ENCODE assay signal across 16 cellular contexts in the genomic region with DNA sequence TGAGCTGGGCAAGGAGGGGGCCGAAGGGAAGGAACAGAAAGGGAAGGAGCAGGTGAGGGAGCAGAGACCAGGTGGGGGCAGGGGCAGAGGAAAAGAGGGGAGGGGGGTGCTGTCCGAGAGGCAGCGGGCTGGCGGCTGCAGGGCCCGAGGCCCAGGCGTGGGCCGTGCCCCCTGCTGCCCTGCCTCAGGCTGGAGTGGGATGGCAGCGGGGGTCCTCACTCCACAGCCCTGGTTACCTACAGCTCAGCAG. TPM values are rescaled to one million over a fixed set of nuclear protein-coding genes. Genes with fewer than 3 reads are reported as not detected.
DNase-seq lines count a peak whose midpoint lies in the region; ATAC-seq, FAIRE-seq and TF ChIP-seq lines count a peak whose summit lies in the region.
"Had no signal": no experiment of that assay in that cellular context is flagged by ENCODE, and none has a peak within 500 bp of the region (broad histone marks: within the 10 kb centered on the region; RNA-seq: fewer than 3 reads in every experiment).

No MANE protein-coding gene starts in this region.

- H3K4me3 ChIP-seq in left ventricle myocardium inferior (peak overlapping the region; percentile 67), ectodermal cell (ENCODE audit: insufficient read depth, low read depth, low read length) (peak overlapping the region; percentile 12), mesendoderm (ENCODE audit: low read length) (no peak overlapping the region), upper lobe of right lung (no peak overlapping the region)

- H3K36me3 ChIP-seq in left ventricle myocardium inferior (peaks cover 12% of the 10 kb centered on the region), ectodermal cell (ENCODE audit: control insufficient read depth, insufficient read depth, low read length) (no peaks in the 10 kb centered on the region), mesendoderm (ENCODE audit: control insufficient read depth, insufficient read depth, low read length) (no peaks in the 10 kb centered on the region), upper lobe of right lung (no peaks in the 10 kb centered on the region)

- H3K79me2 ChIP-seq in mesendoderm (ENCODE audit: control insufficient read depth, insufficient read depth, low read length): no peaks in the 10 kb centered on the region

- no peak overlapping the region for H3K4ac ChIP-seq in mesendoderm (ENCODE audit: low read depth, low read length)

- H3K4me3 Mint-ChIP-seq in naive thymus-derived CD8-positive, alpha-beta T cell: peak overlapping the region in 6 of 10 donors; percentile 18 to 78 (median 50)
- no peak overlapping the region for H3K4me3 Mint-ChIP-seq in activated CD4-positive, alpha-beta T cell treated with anti-CD3 and anti-CD28 coated beads for 36 hours
- H3K4me3 Mint-ChIP-seq: activated naive CD8-positive, alpha-beta T cell treated with anti-CD3 and anti-CD28 coated beads, Interleukin-2, amount 10 ng/mL, durations not matched to agents 7 days and 5 days had no signal

- intact Hi-C loops in left ventricle myocardium inferior (cut with micrococcal nuclease) (no loop called here), Right ventricle myocardium inferior (cut with DNase I) (loop anchor here (1.0 to 5.0 kb wide), 2 partner anchors 41 to 255 kb away; no protein-coding TSS in a partner anchor), upper lobe of right lung (cut with DNase I) (no loop called here)
- intact Hi-C loops in activated CD4-positive, alpha-beta T cell treated with anti-CD3 and anti-CD28 coated beads for 36 hours (cut with DNase I, micrococcal nuclease): no loop called here

- peaks cover 6 to 17% (median 7%) of the 10 kb centered on the region in 4 donors for H3K4me1 Mint-ChIP-seq in naive thymus-derived CD8-positive, alpha-beta T cell
- H3K4me1 Mint-ChIP-seq in activated CD4-positive, alpha-beta T cell treated with anti-CD3 and anti-CD28 coated beads for 36 hours: peaks cover 11% of the 10 kb centered on the region

- H3K9ac ChIP-seq in mesendoderm (ENCODE audit: low read length): no peak overlapping the region

- no peak overlapping the region for H2BK15ac ChIP-seq in mesendoderm (replicated peaks; ENCODE audit: low read depth)

- WGBS in ectodermal cell, 2 experiments: 7 to 10% methylated on average over 8 of the region's 8 CpGs
- no CpG with 5 or more reads among the region's 8 CpGs for WGBS in mesendoderm (ENCODE audit: extremely low coverage, insufficient coverage, low lambda C conversion rate)

- no peak overlapping the region for H4K8ac ChIP-seq in mesendoderm (ENCODE audit: low read depth, low read length)

- H3K23ac ChIP-seq in mesendoderm (ENCODE audit: low read length): no peak overlapping the region

- H3K27ac Mint-ChIP-seq in naive thymus-derived CD8-positive, alpha-beta T cell: no peak overlapping the region
- H3K27ac Mint-ChIP-seq in activated CD4-positive, alpha-beta T cell treated with anti-CD3 and anti-CD28 coated beads for 36 hours: no peak overlapping the region
- H3K27ac Mint-ChIP-seq: activated B cell treated with CpG ODN at 0.5 μM for 24 hours; activated naive CD8-positive, alpha-beta T cell treated with anti-CD3 and anti-CD28 coated beads, Interleukin-2, amount 10 ng/mL, durations not matched to agents 7 days and 5 days had no signal

- CTCF ChIA-PET in activated CD4-positive, alpha-beta T cell treated with anti-CD3 and anti-CD28 coated beads for 36 hours (lab: Charles Lee): interaction anchor here (2.6 kb wide), 1 partner anchor 14 kb away, joined by 15 read pairs; no protein-coding TSS in a partner anchor

- DNase-seq in left ventricle myocardium inferior: no peak
- DNase-seq in Right ventricle myocardium inferior (ENCODE audit: missing footprints): no peak
- no peak for DNase-seq in naive thymus-derived CD8-positive, alpha-beta T cell
- DNase-seq in activated CD4-positive, alpha-beta T cell treated with anti-CD3 and anti-CD28 coated beads for 36 hours: no peak
- DNase-seq in mesendoderm: no peak
- no peak for DNase-seq in urothelium cell line (ENCODE audit: low spot score)
- no peak for DNase-seq in upper lobe of right lung
- DNase-seq: activated B cell treated with CpG ODN at 0.5 μM for 24 hours, DMS 273 treated with DMSO at 0.1 percent for 48 hours, NCI-H446 had no signal

- peaks cover 14 to 78% (median 45%) of the 10 kb centered on the region in 5 donors for H3K27me3 Mint-ChIP-seq in naive thymus-derived CD8-positive, alpha-beta T cell
- peaks cover 52% of the 10 kb centered on the region for H3K27me3 Mint-ChIP-seq in activated CD4-positive, alpha-beta T cell treated with anti-CD3 and anti-CD28 coated beads for 36 hours

- no peak for FAIRE-seq in urothelium cell line (lab: Jason Lieb, UNC)
- FAIRE-seq: keratinocyte had no signal

- peaks cover 0 to 4% (median 0%) of the 10 kb centered on the region in 3 donors for H3K36me3 Mint-ChIP-seq in naive thymus-derived CD8-positive, alpha-beta T cell
- H3K36me3 Mint-ChIP-seq in activated CD4-positive, alpha-beta T cell treated with anti-CD3 and anti-CD28 coated beads for 36 hours (ENCODE audit: low read depth): no peaks in the 10 kb centered on the region
- H3K36me3 Mint-ChIP-seq: activated naive CD8-positive, alpha-beta T cell treated with anti-CD3 and anti-CD28 coated beads, Interleukin-2, amount 10 ng/mL, durations not matched to agents 7 days and 5 days had no signal

- H3K9me3 ChIP-seq in left ventricle myocardium inferior (replicated peaks) (no peaks in the 10 kb centered on the region), ectodermal cell (ENCODE audit: control insufficient read depth, low read length) (no peaks in the 10 kb centered on the region), upper lobe of right lung (no peaks in the 10 kb centered on the region)
- H3K9me3 ChIP-seq: testis had no signal

- H3K27ac ChIP-seq in left ventricle myocardium inferior (replicated peaks) (peak overlapping the region; percentile 51), ectodermal cell (ENCODE audit: insufficient read depth, low read depth, low read length, poor library complexity, severe bottlenecking) (no peak overlapping the region), mesendoderm (ENCODE audit: low read depth, low read length) (no peak overlapping the region), upper lobe of right lung (no peak overlapping the region)
- H3K27ac ChIP-seq: testis had no signal

- no peaks in the 10 kb centered on the region for H3K79me1 ChIP-seq in mesendoderm (ENCODE audit: low read length)

- H3K4me2 ChIP-seq in mesendoderm (ENCODE audit: low read length): no peak overlapping the region

- ATAC-seq in Right ventricle myocardium inferior (no peak), upper lobe of right lung (no peak)
- no peak for ATAC-seq in naive thymus-derived CD8-positive, alpha-beta T cell
- no peak for ATAC-seq in activated CD4-positive, alpha-beta T cell treated with anti-CD3 and anti-CD28 coated beads for 36 hours

- H2BK5ac ChIP-seq in mesendoderm (ENCODE audit: low read length): no peak overlapping the region

- TF ChIP-seq CTCF in left ventricle myocardium inferior (IDR thresholded peaks at IDR 0.05; ENCODE audit: borderline replicate concordance) (no peak), upper lobe of right lung (IDR thresholded peaks at IDR 0.05) (no peak)

- POLR2A ChIA-PET in naive thymus-derived CD8-positive, alpha-beta T cell (lab: Charles Lee): no interaction called here
- POLR2A ChIA-PET in activated CD4-positive, alpha-beta T cell treated with anti-CD3 and anti-CD28 coated beads for 36 hours (lab: Charles Lee): no interaction called here

- peaks cover 38% of the 10 kb centered on the region for H3K4me1 ChIP-seq in left ventricle myocardium inferior
- H3K4me1 ChIP-seq in ectodermal cell (ENCODE audit: control insufficient read depth, insufficient read depth, low read length): peaks cover 21% of the 10 kb centered on the region
- no peaks in the 10 kb centered on the region for H3K4me1 ChIP-seq in mesendoderm (ENCODE audit: control insufficient read depth, low read depth, low read length)
- peaks cover 7% of the 10 kb centered on the region for H3K4me1 ChIP-seq in upper lobe of right lung

- H2BK120ac ChIP-seq in mesendoderm (ENCODE audit: low read depth, low read length): no peak overlapping the region

- H3K9me3 Mint-ChIP-seq in naive thymus-derived CD8-positive, alpha-beta T cell: no peaks in the 10 kb centered on the region
- H3K9me3 Mint-ChIP-seq in activated CD4-positive, alpha-beta T cell treated with anti-CD3 and anti-CD28 coated beads for 36 hours (ENCODE audit: low read depth): no peaks in the 10 kb centered on the region
- H3K9me3 Mint-ChIP-seq: activated B cell treated with CpG ODN at 0.5 μM for 24 hours; activated naive CD8-positive, alpha-beta T cell treated with anti-CD3 and anti-CD28 coated beads, Interleukin-2, amount 10 ng/mL, durations not matched to agents 7 days and 5 days had no signal

- H3K18ac ChIP-seq in mesendoderm (ENCODE audit: low read length): no peak overlapping the region

- no peak overlapping the region for H4K5ac ChIP-seq in mesendoderm (ENCODE audit: low read length)

- peaks cover 94% of the 10 kb centered on the region for H3K27me3 ChIP-seq in left ventricle myocardium inferior (ENCODE audit: low read depth)
- peaks cover 90% of the 10 kb centered on the region for H3K27me3 ChIP-seq in ectodermal cell (ENCODE audit: control insufficient read depth, insufficient read depth, low read length, poor library complexity, severe bottlenecking)
- H3K27me3 ChIP-seq in mesendoderm (ENCODE audit: insufficient read depth, low read length, poor library complexity): peaks cover 31% of the 10 kb centered on the region
- peaks cover 69% of the 10 kb centered on the region for H3K27me3 ChIP-seq in upper lobe of right lung
- H3K27me3 ChIP-seq: testis had no signal

- no peak overlapping the region for H2AK5ac ChIP-seq in mesendoderm (ENCODE audit: low read length)

- no peak overlapping the region for H3K56ac ChIP-seq in mesendoderm (ENCODE audit: low read length)

RNA-seq across cellular contexts. Expression of gene IGF2, which starts 2.3 kb away (rescaled TPM):
- total RNA-seq in left ventricle myocardium inferior: 75.0 TPM
- 80.9 TPM for total RNA-seq in Right ventricle myocardium inferior
- polyA plus RNA-seq in ectodermal cell (2013, experiment 1 of 4): 35.1 TPM
- 25.8 TPM for polyA plus RNA-seq in ectodermal cell (2013, experiment 2 of 4)
- polyA plus RNA-seq in ectodermal cell (2013, experiment 3 of 4): 46.7 TPM
- 41.2 TPM for polyA plus RNA-seq in ectodermal cell (2013, experiment 4 of 4)
- total RNA-seq in naive thymus-derived CD8-positive, alpha-beta T cell: not detected
- not detected for polyA plus RNA-seq in naive thymus-derived CD8-positive, alpha-beta T cell
- 1 to 10 TPM; 8.6 to 9.2 TPM for total RNA-seq in activated CD4-positive, alpha-beta T cell treated with anti-CD3 and anti-CD28 coated beads for 36 hours
- 0.28 TPM for polyA plus RNA-seq in mesendoderm (2013, experiment 1 of 2)
- 0.29 TPM for polyA plus RNA-seq in mesendoderm (2013, experiment 2 of 2)
- 8.8 TPM for total RNA-seq in upper lobe of right lung
- total RNA-seq: activated B cell treated with CpG ODN at 0.5 μM for 24 hours; activated naive CD8-positive, alpha-beta T cell treated with anti-CD3 and anti-CD28 coated beads, Interleukin-2, amount 10 ng/mL, durations not matched to agents 7 days and 5 days had no signal
- polyA plus RNA-seq: keratinocyte, neural cell had no signal

RNA-seq across cellular contexts. Expression of gene INS, which starts 24.1 kb away (rescaled TPM):
- total RNA-seq in left ventricle myocardium inferior: not detected
- total RNA-seq in Right ventricle myocardium inferior: not detected
- not detected for polyA plus RNA-seq in ectodermal cell (2013, experiment 1 of 4)
- not detected for polyA plus RNA-seq in ectodermal cell (2013, experiment 2 of 4)
- not detected for polyA plus RNA-seq in ectodermal cell (2013, experiment 3 of 4)
- polyA plus RNA-seq in ectodermal cell (2013, experiment 4 of 4): not detected
- not detected for total RNA-seq in naive thymus-derived CD8-positive, alpha-beta T cell
- not detected for polyA plus RNA-seq in naive thymus-derived CD8-positive, alpha-beta T cell
- total RNA-seq in activated CD4-positive, alpha-beta T cell treated with anti-CD3 and anti-CD28 coated beads for 36 hours: not detected
- polyA plus RNA-seq in mesendoderm (2013, experiment 1 of 2): not detected
- polyA plus RNA-seq in mesendoderm (2013, experiment 2 of 2): not detected
- not detected for total RNA-seq in upper lobe of right lung
- total RNA-seq: activated B cell treated with CpG ODN at 0.5 μM for 24 hours; activated naive CD8-positive, alpha-beta T cell treated with anti-CD3 and anti-CD28 coated beads, Interleukin-2, amount 10 ng/mL, durations not matched to agents 7 days and 5 days; dermis microvascular lymphatic vessel endothelial cell; testis had no signal
- polyA plus RNA-seq: keratinocyte, neural cell had no signal

RNA-seq across cellular contexts. Expression of gene TH, which starts 34.7 kb away (rescaled TPM):
- total RNA-seq in left ventricle myocardium inferior: not detected
- not detected for total RNA-seq in Right ventricle myocardium inferior
- 0.67 TPM for polyA plus RNA-seq in ectodermal cell (2013, experiment 1 of 4)
- polyA plus RNA-seq in ectodermal cell (2013, experiment 2 of 4): 1.4 TPM
- 2.0 TPM for polyA plus RNA-seq in ectodermal cell (2013, experiment 3 of 4)
- 4.5 TPM for polyA plus RNA-seq in ectodermal cell (2013, experiment 4 of 4)
- not detected for total RNA-seq in naive thymus-derived CD8-positive, alpha-beta T cell
- polyA plus RNA-seq in naive thymus-derived CD8-positive, alpha-beta T cell: not detected
- not detected for total RNA-seq in activated CD4-positive, alpha-beta T cell treated with anti-CD3 and anti-CD28 coated beads for 36 hours
- 0.07 TPM for polyA plus RNA-seq in mesendoderm (2013, experiment 1 of 2)
- 0.20 TPM for polyA plus RNA-seq in mesendoderm (2013, experiment 2 of 2)
- not detected for total RNA-seq in upper lobe of right lung
- total RNA-seq: activated B cell treated with CpG ODN at 0.5 μM for 24 hours; activated naive CD8-positive, alpha-beta T cell treated with anti-CD3 and anti-CD28 coated beads, Interleukin-2, amount 10 ng/mL, durations not matched to agents 7 days and 5 days had no signal

Comparison
In these comparisons a context has a peak if more than half of its experiments do, and no peak if none do; other contexts are left out.
1. H3K4me3 ChIP-seq: peak in left ventricle myocardium inferior (single experiment) and ectodermal cell (single experiment); none in mesendoderm (single experiment) and upper lobe of right lung (single experiment).